23 cellular contexts compared by ENCODE assay signal in the genomic region with DNA sequence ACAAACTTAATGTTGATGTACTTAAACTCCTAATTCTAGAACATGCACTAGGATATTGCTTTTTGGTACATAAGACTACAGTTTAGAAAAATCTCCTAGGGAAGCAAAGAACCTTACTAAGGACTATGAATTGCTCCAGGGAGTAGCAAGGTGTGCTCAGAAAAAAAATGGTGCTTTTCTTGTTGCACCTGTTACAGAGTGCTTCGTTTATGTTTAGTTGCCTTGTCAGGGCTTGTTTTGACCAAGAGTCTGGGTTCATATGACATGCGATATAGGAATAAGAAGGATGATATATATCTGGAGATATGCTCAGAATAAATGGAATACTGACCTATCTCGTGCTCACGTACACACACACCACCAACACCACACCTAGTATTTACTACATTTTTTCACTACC.
DNase-seq lines count a peak whose midpoint lies in the region; ATAC-seq and TF ChIP-seq lines count a peak whose summit lies in the region.
"Had no signal": no experiment of that assay in that cellular context is flagged by ENCODE, and none has a peak within 500 bp of the region (broad histone marks: within the 10 kb centered on the region; RNA-seq: fewer than 3 reads in every experiment).

No MANE protein-coding gene starts in this region.

- peak overlapping the region; percentile 28 for H3K27ac ChIP-seq in caudate nucleus (ENCODE audit: low read depth, low read length)
- H3K27ac ChIP-seq: BLaER1 had no signal

- ATAC-seq in esophagus mucosa: peak; percentile 88
- no peak for ATAC-seq in HG03045 (IDR thresholded peaks at IDR 0.05; ENCODE audit: unreplicated experiment)
- ATAC-seq in HG02885 (IDR thresholded peaks at IDR 0.05; ENCODE audit: poor library complexity, unreplicated experiment): no peak

- no peaks in the 10 kb centered on the region for H3K27me3 Mint-ChIP-seq in type B pancreatic cell

- TF ChIP-seq CTCF in type B pancreatic cell (conservative IDR thresholded peaks at IDR 0.05): no peak

- peaks cover 5% of the 10 kb centered on the region for H3K4me1 Mint-ChIP-seq in type B pancreatic cell (ENCODE audit: unreplicated experiment)

- H3K36me3 Mint-ChIP-seq in type B pancreatic cell: no peaks in the 10 kb centered on the region
- H3K36me3 Mint-ChIP-seq: CD14-positive monocyte; CD4-positive, alpha-beta memory T cell; CD4-positive, CD25-positive, alpha-beta regulatory T cell; CD8-positive, alpha-beta memory T cell had no signal

- peak overlapping the region; percentile 93 for H3K27ac Mint-ChIP-seq in type B pancreatic cell
- H3K27ac Mint-ChIP-seq: CD14-positive monocyte; CD4-positive, alpha-beta memory T cell; CD4-positive, CD25-positive, alpha-beta regulatory T cell; CD8-positive, alpha-beta memory T cell had no signal

- peak overlapping the region; percentile 32 for H3K4me3 Mint-ChIP-seq in type B pancreatic cell
- H3K4me3 Mint-ChIP-seq: CD14-positive monocyte; CD4-positive, alpha-beta memory T cell; CD4-positive, CD25-positive, alpha-beta regulatory T cell; CD8-positive, alpha-beta memory T cell had no signal

- peaks cover 12% of the 10 kb centered on the region for H3K9me3 Mint-ChIP-seq in type B pancreatic cell
- H3K9me3 Mint-ChIP-seq: CD14-positive monocyte; CD8-positive, alpha-beta memory T cell had no signal

- intact Hi-C loops in posterior cingulate gyrus (cut with DNase I): no loop called here

- DNase-seq in NCI-H2171 treated with DMSO at 0.1 percent for 48 hours (lab: John Stamatoyannopoulos, UW) (peak; percentile 34), NCI-H2171 (lab: John Stamatoyannopoulos, UW) (no peak), caudate nucleus (lab: John Stamatoyannopoulos, UW) (no peak), type B pancreatic cell (ENCODE audit: extremely low spot score, unreplicated experiment) (no peak), posterior cingulate gyrus (no peak)
- DNase-seq: 8988T; ACHN; BE2C; C1 segment of cervical spinal cord; CD4-positive, alpha-beta memory T cell; CD4-positive, CD25-positive, alpha-beta regulatory T cell; CD8-positive, alpha-beta memory T cell; COR-L47; DMS 273 treated with DMSO at 0.1 percent for 48 hours; DMS153; DMS53; DMS79; GF-D8 had no signal
